ENCODE assay signal across 20 cellular contexts in genomic region chr19:53876651-53877224, GRCh38. TPM values are rescaled to one million over a fixed set of nuclear protein-coding genes. Genes with fewer than 3 reads are reported as not detected.
DNase-seq lines count a peak whose midpoint lies in the region; ATAC-seq and TF ChIP-seq lines count a peak whose summit lies in the region.
"Had no signal": no experiment of that assay in that cellular context is flagged by ENCODE, and none has a peak within 500 bp of the region (broad histone marks: within the 10 kb centered on the region; RNA-seq: fewer than 3 reads in every experiment).

No MANE protein-coding gene starts in this region.

- WGBS in SK-N-SH (ENCODE audit: low lambda C conversion rate), result 83% methylated on average over 5 of the region's 6 CpGs
- WGBS in mesenchymal stem cell, result 90% methylated on average over 5 of the region's 6 CpGs

- H3K36me3 ChIP-seq in SK-N-SH (replicated peaks in 1 of 2; ENCODE audit: control insufficient read depth in 1 of 2, insufficient read depth in 2 of 2, low read length in 1 of 2), result peaks cover 17 to 18% of the 10 kb centered on the region in 2 experiments
- H3K36me3 ChIP-seq in CD4-positive, CD25-positive, alpha-beta regulatory T cell (ENCODE audit: control insufficient read depth, insufficient read depth, low read length), result peaks cover 31% of the 10 kb centered on the region
- peaks cover 34% of the 10 kb centered on the region in 2 experiments for H3K36me3 ChIP-seq in mesenchymal stem cell (ENCODE audit: control insufficient read depth in 1 of 2, insufficient read depth in 2 of 2, low read depth in 1 of 2, low read length in 2 of 2)

- no peak overlapping the region for H3K18ac ChIP-seq in mesenchymal stem cell (ENCODE audit: low read depth in 1 of 2, low read length in 2 of 2)

- no peak overlapping the region for H2AK5ac ChIP-seq in mesenchymal stem cell (ENCODE audit: low read length, severe bottlenecking)

- H3K36me3 Mint-ChIP-seq in CD4-positive, CD25-positive, alpha-beta regulatory T cell, result peaks cover 25% of the 10 kb centered on the region
- H3K36me3 Mint-ChIP-seq in activated B cell treated with CpG ODN at 0.5 μM for 24 hours (ENCODE audit: low read depth) (peaks cover 24% of the 10 kb centered on the region), MCF 10A (ENCODE audit: insufficient read depth, unreplicated experiment) (peaks cover 59% of the 10 kb centered on the region)

- peak overlapping the region in 3 of 4 donors; percentile 2 to 70 (median 66) for H3K4me3 Mint-ChIP-seq in CD4-positive, CD25-positive, alpha-beta regulatory T cell
- H3K4me3 Mint-ChIP-seq in activated B cell treated with CpG ODN at 0.5 μM for 24 hours (peak overlapping the region; percentile 33), MCF 10A (ENCODE audit: unreplicated experiment) (no peak overlapping the region)
- H3K4me3 Mint-ChIP-seq: GM23338 had no signal

- peaks cover 0 to 4% (median 0%) of the 10 kb centered on the region in 7 donors for H3K9me3 Mint-ChIP-seq in CD4-positive, CD25-positive, alpha-beta regulatory T cell
- no peaks in the 10 kb centered on the region for H3K9me3 Mint-ChIP-seq in activated B cell treated with CpG ODN at 0.5 μM for 24 hours
- H3K9me3 Mint-ChIP-seq in MCF 10A (ENCODE audit: unreplicated experiment), result no peaks in the 10 kb centered on the region
- H3K9me3 Mint-ChIP-seq: GM23338, nephron had no signal

- H2BK12ac ChIP-seq in mesenchymal stem cell (ENCODE audit: low read length in 2 of 2), result no peak overlapping the region

- H3K79me1 ChIP-seq in mesenchymal stem cell (replicated peaks; ENCODE audit: low read length, poor library complexity, severe bottlenecking), result peaks cover 15% of the 10 kb centered on the region

- H3K14ac ChIP-seq in mesenchymal stem cell (ENCODE audit: low read length in 2 of 2), result no peak overlapping the region

- no peaks in the 10 kb centered on the region for H3K9me2 ChIP-seq in SK-N-SH

- no peak for TF ChIP-seq EP300 in SK-N-SH (IDR thresholded peaks at IDR 0.05; ENCODE audit: borderline replicate concordance in 1 of 2, low read depth in 1 of 2, low read length in 1 of 2)

- no peak for ATAC-seq in SK-N-SH treated with all-trans-retinoic acid at 6 μM for 48 hours
- ATAC-seq in CD4-positive, CD25-positive, alpha-beta regulatory T cell (ENCODE audit: low read depth in 2 of 2), result no peak
- ATAC-seq in activated B cell treated with CpG ODN at 0.5 μM for 24 hours (ENCODE audit: low read depth), result no peak
- ATAC-seq: GM23338, left ventricle myocardium superior, PC-3, right cardiac atrium had no signal

- no peak overlapping the region for H2BK120ac ChIP-seq in mesenchymal stem cell (ENCODE audit: low read depth, low read length)

- CTCF ChIA-PET in SK-N-SH (lab: Yijun Ruan, JAX) (interaction anchor here (1.2 kb wide), 1 partner anchor 20 kb away, joined by 3 read pairs; no protein-coding TSS in a partner anchor), activated B cell treated with CpG ODN at 0.5 μM for 24 hours (lab: Charles Lee) (interaction anchor here (0.9 to 1.4 kb wide), 4 partner anchors 9 to 495 kb away, joined by 3 to 5 read pairs (median 4); partner anchors contain the start of gene MYADM), MCF 10A (lab: Yijun Ruan, JAX) (interaction anchor here (0.5 to 2.1 kb wide), 9 partner anchors 18 to 1615 kb away, joined by 3 to 5 read pairs (median 3); no protein-coding TSS in a partner anchor)

- H3F3A ChIP-seq in SK-N-SH (replicated peaks; ENCODE audit: insufficient read depth), result peaks cover 35% of the 10 kb centered on the region

- no peak overlapping the region for H2BK15ac ChIP-seq in mesenchymal stem cell (ENCODE audit: low read depth, poor library complexity, severe bottlenecking)

- no peak overlapping the region for H3K23ac ChIP-seq in mesenchymal stem cell (ENCODE audit: low read length in 2 of 2)

- H3K27me3 Mint-ChIP-seq in CD4-positive, CD25-positive, alpha-beta regulatory T cell, result peaks cover 5% of the 10 kb centered on the region
- H3K27me3 Mint-ChIP-seq in activated B cell treated with CpG ODN at 0.5 μM for 24 hours, result peaks cover 7% of the 10 kb centered on the region
- H3K27me3 Mint-ChIP-seq in MCF 10A (ENCODE audit: insufficient read depth, unreplicated experiment), result no peaks in the 10 kb centered on the region

- no peaks in the 10 kb centered on the region for H3K9me3 ChIP-seq in SK-N-SH
- H3K9me3 ChIP-seq in CD4-positive, CD25-positive, alpha-beta regulatory T cell (ENCODE audit: control insufficient read depth in 2 of 2, low read length in 2 of 2), result no peaks in the 10 kb centered on the region
- H3K9me3 ChIP-seq in mesenchymal stem cell (ENCODE audit: control insufficient read depth, low read length), result no peaks in the 10 kb centered on the region
- H3K9me3 ChIP-seq: Caco-2, thyroid gland had no signal

- H3K27me3 ChIP-seq in SK-N-SH (ENCODE audit: insufficient read depth), result 0 out of 2 replicates have a peak, but pooled peaks cover 1% of the 10 kb centered on the region
- H3K27me3 ChIP-seq in CD4-positive, CD25-positive, alpha-beta regulatory T cell (ENCODE audit: control insufficient read depth, insufficient read depth, low read length), result peaks cover 25% of the 10 kb centered on the region
- H3K27me3 ChIP-seq in mesenchymal stem cell (ENCODE audit: control insufficient read depth in 1 of 2, insufficient read depth in 1 of 2, low read length in 2 of 2), result peaks cover 14 to 22% of the 10 kb centered on the region in 2 experiments
- H3K27me3 ChIP-seq: thyroid gland had no signal

- H4K20me1 ChIP-seq in SK-N-SH (ENCODE audit: insufficient read depth), result peaks cover 30% of the 10 kb centered on the region; the same call in 1 of the 2 replicates

- no peak overlapping the region for H4K8ac ChIP-seq in mesenchymal stem cell (ENCODE audit: low read length)

- no peak overlapping the region for H3K9ac ChIP-seq in SK-N-SH
- H3K9ac ChIP-seq in mesenchymal stem cell (ENCODE audit: low read length), result peak overlapping the region; percentile 8

- no peak overlapping the region for H3K4me3 ChIP-seq in SK-N-SH (ENCODE audit: low read depth in 2 of 2, low read length in 1 of 2)
- H3K4me3 ChIP-seq in CD4-positive, CD25-positive, alpha-beta regulatory T cell (ENCODE audit: low read depth, low read length), result no peak overlapping the region
- no peak overlapping the region for H3K4me3 ChIP-seq in mesenchymal stem cell (ENCODE audit: insufficient read depth in 1 of 2, low read depth in 1 of 2, low read length in 2 of 2)
- H3K4me3 ChIP-seq: GM23338, SK-N-MC, thyroid gland had no signal

- H4K91ac ChIP-seq in mesenchymal stem cell (ENCODE audit: low read length), result no peak overlapping the region

- POLR2A ChIA-PET in SK-N-SH (lab: Yijun Ruan, JAX) (interaction anchor here (0.6 to 1.2 kb wide), 3 partner anchors 8 to 151 kb away, joined by 3 to 4 read pairs (median 3); no protein-coding TSS in a partner anchor), activated B cell treated with CpG ODN at 0.5 μM for 24 hours (lab: Charles Lee) (interaction anchor here (0.5 to 0.8 kb wide), 2 partner anchors 10 to 23 kb away, joined by 7 to 10 read pairs; partner anchors contain the start of gene MYADM), MCF 10A (lab: Yijun Ruan, JAX) (interaction anchor here (0.8 to 1.9 kb wide), 2 partner anchors 9 to 13 kb away, joined by 3 to 6 read pairs; no protein-coding TSS in a partner anchor)

- peaks cover 8% of the 10 kb centered on the region; the same call in 1 of the 2 replicates for H3K79me2 ChIP-seq in SK-N-SH (ENCODE audit: insufficient read depth)

- no TSS peak for BruUV-seq in MCF 10A (replicated peaks; lab: Mats Ljungman, UMichigan)

- TF ChIP-seq RAD21 in SK-N-SH (IDR thresholded peaks at IDR 0.05; ENCODE audit: low read length), result no peak

- DNase-seq in SK-N-SH (peak; percentile 4), activated B cell treated with CpG ODN at 0.5 μM for 24 hours (no peak), mesenchymal stem cell (peak; percentile 59), ACHN (no peak), MCF 10A (ENCODE audit: unreplicated experiment) (no peak), KBM-7 (no peak)
- DNase-seq in CD4-positive, CD25-positive, alpha-beta regulatory T cell, result no peak
- DNase-seq: 8988T, Caco-2, left ventricle myocardium superior, NCI-H2081 treated with DMSO at 0.1 percent for 48 hours, NCI-H526 treated with DMSO at 0.1 percent for 48 hours, PC-3 had no signal

- H3K4me2 ChIP-seq in SK-N-SH, result no peak overlapping the region
- H3K4me2 ChIP-seq in mesenchymal stem cell (ENCODE audit: low read length, poor library complexity, severe bottlenecking), result no peak overlapping the region
- H3K4me2 ChIP-seq: GM23338 had no signal

- H3K4ac ChIP-seq in mesenchymal stem cell (ENCODE audit: low read depth in 1 of 2, low read length in 2 of 2), result no peak overlapping the region

- H3K4me1 ChIP-seq in SK-N-SH (ENCODE audit: control insufficient read depth in 1 of 2, insufficient read depth in 2 of 2, low read depth in 1 of 2, low read length in 1 of 2) (peaks cover 0 to 9% of the 10 kb centered on the region in 2 experiments; a peak in 1 of 4 replicates), mesenchymal stem cell (ENCODE audit: control insufficient read depth, insufficient read depth, low read depth, low read length) (peaks cover 7% of the 10 kb centered on the region)
- peaks cover 48% of the 10 kb centered on the region for H3K4me1 ChIP-seq in CD4-positive, CD25-positive, alpha-beta regulatory T cell (ENCODE audit: control insufficient read depth, insufficient read depth, low read length, poor library complexity, severe bottlenecking)

- no peak overlapping the region for H2AFZ ChIP-seq in SK-N-SH (ENCODE audit: low read depth)
- no peak overlapping the region for H2AFZ ChIP-seq in mesenchymal stem cell (ENCODE audit: low read depth, low read length)
- H2AFZ ChIP-seq: GM23338 had no signal

- in situ Hi-C loops in ACHN (cut with HindIII; ENCODE audit: low pct_ligation_motif_present, low pct_unique_long_range_greater_than_20kb, low sequenced_read_pairs), result no loop called here
- in situ Hi-C loops in KBM-7 (cut with MboI; ENCODE audit: low pct_unique_long_range_greater_than_20kb, low sequenced_read_pairs), result no loop called here

- H2BK5ac ChIP-seq in mesenchymal stem cell (ENCODE audit: low read depth, low read length, poor library complexity, severe bottlenecking), result no peak overlapping the region

- no peak overlapping the region for H3K27ac ChIP-seq in SK-N-SH (ENCODE audit: low read depth in 2 of 2, low read length in 1 of 2)
- no peak overlapping the region for H3K27ac ChIP-seq in CD4-positive, CD25-positive, alpha-beta regulatory T cell (ENCODE audit: insufficient read depth, low read length, poor library complexity, severe bottlenecking)
- no peak overlapping the region for H3K27ac ChIP-seq in mesenchymal stem cell (ENCODE audit: low read length, poor library complexity, severe bottlenecking)
- H3K27ac ChIP-seq: SK-N-MC had no signal

- intact Hi-C loops in activated B cell treated with CpG ODN at 0.5 μM for 24 hours (cut with micrococcal nuclease) (no loop called here), MCF 10A (cut with micrococcal nuclease) (no loop called here)

- H3K27ac Mint-ChIP-seq in CD4-positive, CD25-positive, alpha-beta regulatory T cell, result peak overlapping the region in 2 of 3 donors; percentile 47 to 95
- H3K27ac Mint-ChIP-seq in activated B cell treated with CpG ODN at 0.5 μM for 24 hours (peak overlapping the region; percentile 46), MCF 10A (ENCODE audit: low read depth, unreplicated experiment) (no peak overlapping the region)
- H3K27ac Mint-ChIP-seq: GM23338 had no signal

- no peak for TF ChIP-seq CTCF in SK-N-SH (IDR thresholded peaks at IDR 0.05)
- TF ChIP-seq CTCF in activated B cell treated with CpG ODN at 0.5 μM for 24 hours (IDR thresholded peaks at IDR 0.05), result no peak
- TF ChIP-seq CTCF in MCF 10A (IDR thresholded peaks at IDR 0.05; ENCODE audit: unreplicated experiment), result no peak

- H3K4me1 Mint-ChIP-seq in CD4-positive, CD25-positive, alpha-beta regulatory T cell, result peaks cover 13 to 66% (median 37%) of the 10 kb centered on the region in 4 donors
- H3K4me1 Mint-ChIP-seq in activated B cell treated with CpG ODN at 0.5 μM for 24 hours (peaks cover 43% of the 10 kb centered on the region), MCF 10A (ENCODE audit: insufficient read depth, unreplicated experiment) (no peaks in the 10 kb centered on the region)

RNA-seq across cellular contexts. Expression of gene PRKCG, which starts 5.3 kb away (rescaled TPM):
- 0.08 and 0.26 TPM in 2 replicates for polyA plus RNA-seq in SK-N-SH (2012; rRNA removed)
- polyA plus RNA-seq in SK-N-SH (2012; cell fraction: cytosol; rRNA removed), result 0.03 and 0.07 TPM in 2 replicates
- 1.2 and 1.4 TPM in 2 replicates for polyA plus RNA-seq in SK-N-SH (2012; cell fraction: nucleus; rRNA removed)
- total RNA-seq in CD4-positive, CD25-positive, alpha-beta regulatory T cell, result not detected
- polyA plus RNA-seq in CD4-positive, CD25-positive, alpha-beta regulatory T cell, result not detected
- total RNA-seq in activated B cell treated with CpG ODN at 0.5 μM for 24 hours, result not detected in 2 replicates
- polyA plus RNA-seq in mesenchymal stem cell (2013, experiment 1 of 2), result 0.03 TPM
- polyA plus RNA-seq in mesenchymal stem cell (2013, experiment 2 of 2), result 0.05 TPM
- total RNA-seq in MCF 10A (2022), result not detected in 2 replicates
- total RNA-seq: HT1080, left ventricle myocardium superior, right cardiac atrium, thyroid gland had no signal

RNA-seq across cellular contexts. Expression of gene MYADM, which starts 9.1 kb away (rescaled TPM):
- 28.3 and 38.7 TPM in 2 replicates for polyA plus RNA-seq in SK-N-SH (2012; rRNA removed)
- 23.0 and 25.4 TPM in 2 replicates for polyA plus RNA-seq in SK-N-SH (2012; cell fraction: cytosol; rRNA removed)
- polyA plus RNA-seq in SK-N-SH (2012; cell fraction: nucleus; rRNA removed), result 49.8 and 50.7 TPM in 2 replicates
- 280 TPM for total RNA-seq in CD4-positive, CD25-positive, alpha-beta regulatory T cell
- 10 to 100 TPM; 26.1 to 36.3 (median 35.5) TPM for polyA plus RNA-seq in CD4-positive, CD25-positive, alpha-beta regulatory T cell
- total RNA-seq in activated B cell treated with CpG ODN at 0.5 μM for 24 hours (10.9 and 12.9 TPM in 2 replicates), MCF 10A (2022) (39.0 and 43.3 TPM in 2 replicates)
- 318 TPM for polyA plus RNA-seq in mesenchymal stem cell (2013, experiment 1 of 2)
- polyA plus RNA-seq in mesenchymal stem cell (2013, experiment 2 of 2), result 307 TPM

RNA-seq across cellular contexts. Expression of gene CACNG7, which starts 32.3 kb away (rescaled TPM):
- polyA plus RNA-seq in SK-N-SH (2012; rRNA removed), result 25.7 and 30.7 TPM in 2 replicates
- polyA plus RNA-seq in SK-N-SH (2012; cell fraction: cytosol; rRNA removed), result 18.5 and 29.5 TPM in 2 replicates
- 34.0 and 43.1 TPM in 2 replicates for polyA plus RNA-seq in SK-N-SH (2012; cell fraction: nucleus; rRNA removed)
- not detected for total RNA-seq in CD4-positive, CD25-positive, alpha-beta regulatory T cell
- polyA plus RNA-seq in CD4-positive, CD25-positive, alpha-beta regulatory T cell, result not detected
- total RNA-seq in activated B cell treated with CpG ODN at 0.5 μM for 24 hours (not detected in 2 replicates), MCF 10A (2022) (not detected in 2 replicates)
- polyA plus RNA-seq in mesenchymal stem cell (2013, experiment 1 of 2), result 0.03 TPM
- 0.03 TPM for polyA plus RNA-seq in mesenchymal stem cell (2013, experiment 2 of 2)
- total RNA-seq: Caco-2, HT1080, left ventricle myocardium superior, PC-3, right cardiac atrium, thyroid gland had no signal

RNA-seq across cellular contexts. Expression of gene NLRP12, which starts 52.6 kb away (rescaled TPM):
- 0.02 and 0.05 TPM in 2 replicates for polyA plus RNA-seq in SK-N-SH (2012; rRNA removed)
- 0.01 TPM in 2 replicates for polyA plus RNA-seq in SK-N-SH (2012; cell fraction: cytosol; rRNA removed)
- 0.05 TPM in 1 of 2 replicates, not detected in the other for polyA plus RNA-seq in SK-N-SH (2012; cell fraction: nucleus; rRNA removed)
- total RNA-seq in CD4-positive, CD25-positive, alpha-beta regulatory T cell, result not detected
- not detected for polyA plus RNA-seq in CD4-positive, CD25-positive, alpha-beta regulatory T cell
- not detected in 2 replicates for total RNA-seq in activated B cell treated with CpG ODN at 0.5 μM for 24 hours
- polyA plus RNA-seq in mesenchymal stem cell (2013, experiment 1 of 2), result not detected
- not detected for polyA plus RNA-seq in mesenchymal stem cell (2013, experiment 2 of 2)
- total RNA-seq in MCF 10A (2022), result not detected in 2 replicates
- total RNA-seq: Caco-2, HT1080, PC-3 had no signal

Comparison
In these comparisons a context has a peak if more than half of its experiments do, and no peak if none do; other contexts are left out.
1. DNase-seq: peak in SK-N-SH (single experiment) and mesenchymal stem cell (single experiment); none in CD4-positive, CD25-positive, alpha-beta regulatory T cell (0 of 3), activated B cell treated with CpG ODN at 0.5 μM for 24 hours (single experiment), ACHN (single experiment), MCF 10A (single experiment) and KBM-7 (single experiment).